Comparison of ENCODE assay signal across 21 cellular contexts in genomic region chr13:61563645-61564044, GRCh38.
"Had no signal": no experiment of that assay in that cellular context is flagged by ENCODE, and none has a peak within 500 bp of the region (broad histone marks: within the 10 kb centered on the region; RNA-seq: fewer than 3 reads in every experiment).

No MANE protein-coding gene starts in this region.

- H3K36me3 ChIP-seq: SJSA1 had no signal

- DNase-seq: Kasumi-1, MM.1S, NCI-H1092 treated with DMSO at 0.1 percent for 48 hours, NCI-H1436, NCI-H187, NCI-H2029, NCI-H2081 treated with DMSO at 0.1 percent for 48 hours, NCI-H2171, NCI-H226, NCI-H446, NCI-H510A, NCI-H524 treated with DMSO at 0.1 percent for 48 hours, NCI-H69, NCI-H774, Right ventricle myocardium superior, RPMI8226, SIG-M5 had no signal

- H3K4me3 ChIP-seq: K562, SJSA1, SK-N-MC had no signal

- H3K27ac ChIP-seq: KMS-11, SJSA1, SK-N-MC had no signal

- H3K4me1 ChIP-seq: SJSA1 had no signal

- ATAC-seq: K562 had no signal

- H3K9me3 ChIP-seq: SJSA1 had no signal

- H3K27me3 ChIP-seq: SJSA1 had no signal
